ENCODE assay signal across 9 cellular contexts in the genomic region with DNA sequence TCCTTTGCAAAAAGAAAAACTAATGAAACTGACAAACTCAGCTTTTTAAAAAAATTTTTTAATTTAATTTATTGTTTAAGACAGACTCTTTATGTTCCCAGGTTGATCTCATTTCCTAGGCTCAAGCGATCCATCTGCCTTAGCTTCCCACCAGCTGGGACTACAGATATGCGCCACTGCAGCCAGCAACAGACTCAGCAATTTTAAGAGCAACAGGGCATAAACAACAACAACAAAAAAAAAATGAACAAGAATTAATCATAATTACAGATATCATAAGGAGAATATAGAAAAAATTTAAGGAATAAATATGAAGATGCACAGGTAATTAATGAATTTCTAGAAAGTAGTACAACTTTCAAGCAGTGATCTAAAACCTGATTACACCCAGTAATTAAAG. TPM values are rescaled to one million over a fixed set of nuclear protein-coding genes. Genes with fewer than 3 reads are reported as not detected.
DNase-seq lines count a peak whose midpoint lies in the region; ATAC-seq and TF ChIP-seq lines count a peak whose summit lies in the region.
"Had no signal": no experiment of that assay in that cellular context is flagged by ENCODE, and none has a peak within 500 bp of the region (broad histone marks: within the 10 kb centered on the region; RNA-seq: fewer than 3 reads in every experiment).

No MANE protein-coding gene starts in this region.

- TF ChIP-seq CTCF in Caco-2 (IDR thresholded peaks at IDR 0.05; ENCODE audit: insufficient read depth in 1 of 2, low read depth in 1 of 2, low read length in 1 of 2, severe bottlenecking in 1 of 2, unreplicated experiment in 1 of 2) (no peak), mammary epithelial cell (conservative IDR thresholded peaks at IDR 0.05 in 1 of 2, IDR thresholded peaks at IDR 0.05 in 1 of 2; ENCODE audit: extremely low read depth in 1 of 2, insufficient read depth in 1 of 2, low read depth in 1 of 2, low read length in 2 of 2) (no peak), WERI-Rb-1 (IDR thresholded peaks at IDR 0.05; ENCODE audit: low read depth, low read length) (no peak), gastrocnemius medialis (IDR thresholded peaks at IDR 0.05 in 4 of 5, conservative IDR thresholded peaks at IDR 0.05 in 1 of 5) (no peak)

- no peaks in the 10 kb centered on the region for H3K27me3 Mint-ChIP-seq in Caco-2 (ENCODE audit: insufficient read depth, unreplicated experiment)

- H3K27me3 ChIP-seq in Caco-2 (replicated peaks; ENCODE audit: control insufficient read depth, insufficient read depth, low read length): no peaks in the 10 kb centered on the region
- H3K27me3 ChIP-seq in mammary epithelial cell (ENCODE audit: insufficient read depth, low read length): no peaks in the 10 kb centered on the region
- H3K27me3 ChIP-seq in neuron (ENCODE audit: insufficient read depth, low read length): no peaks in the 10 kb centered on the region
- no peaks in the 10 kb centered on the region for H3K27me3 ChIP-seq in WERI-Rb-1 (ENCODE audit: insufficient read depth, low read depth, severe bottlenecking)
- H3K27me3 ChIP-seq in gastrocnemius medialis: no peaks in the 10 kb centered on the region

- peak overlapping the region; percentile 7 for H3K27ac ChIP-seq in mammary epithelial cell (ENCODE audit: insufficient read depth, low read depth, low read length)
- no peak overlapping the region for H3K27ac ChIP-seq in WERI-Rb-1
- no peak overlapping the region for H3K27ac ChIP-seq in gastrocnemius medialis

- no peak overlapping the region for H3K27ac Mint-ChIP-seq in Caco-2 (ENCODE audit: unreplicated experiment)

- CTCF ChIA-PET in Caco-2 (lab: Charles Lee): interaction anchor here (0.6 kb wide), 1 partner anchor 276 kb away, joined by 3 read pairs; a partner anchor contains a TSS
- CTCF ChIA-PET in mammary epithelial cell (lab: Charles Lee; ENCODE audit: low non-redundant PET): no interaction called here

- no peaks in the 10 kb centered on the region for H3K4me1 Mint-ChIP-seq in Caco-2 (ENCODE audit: low read depth, unreplicated experiment)

- H3K4me3 ChIP-seq in Caco-2 (ENCODE audit: low read depth, low read length) (no peak overlapping the region), mammary epithelial cell (replicated peaks in 1 of 3; ENCODE audit: insufficient read depth in 1 of 3, low read depth in 2 of 3, low read length in 3 of 3) (peak overlapping the region; percentile 77 to 82 (median 80)), neuron (ENCODE audit: low read length) (peak overlapping the region; percentile 97), WERI-Rb-1 (ENCODE audit: low read depth, low read length) (no peak overlapping the region), gastrocnemius medialis (peak overlapping the region in 2 of 4 donors; percentile 79 to 80)

- 50% methylated on average over 2 of the region's 2 CpGs for WGBS in mammary epithelial cell (ENCODE audit: low coverage, missing lambda C conversion rate)

- ATAC-seq in HG02798 (IDR thresholded peaks at IDR 0.05; ENCODE audit: poor library complexity, unreplicated experiment): no peak
- ATAC-seq in gastrocnemius medialis: no peak
- ATAC-seq: activated CD4-positive, CD25-positive, alpha-beta regulatory T cell treated with anti-CD3 and anti-CD28 coated beads, Interleukin-2, amount 50 U/mL, for 24 hours had no signal

- no peaks in the 10 kb centered on the region for H3K36me3 ChIP-seq in Caco-2 (ENCODE audit: control insufficient read depth, insufficient read depth, low read length)
- peaks cover 10% of the 10 kb centered on the region for H3K36me3 ChIP-seq in mammary epithelial cell (ENCODE audit: insufficient read depth, low read length)
- H3K36me3 ChIP-seq in neuron (ENCODE audit: insufficient read depth, low read length): peaks cover 4% of the 10 kb centered on the region
- H3K36me3 ChIP-seq in WERI-Rb-1: no peaks in the 10 kb centered on the region
- peaks cover 6 to 27% of the 10 kb centered on the region in 2 donors for H3K36me3 ChIP-seq in gastrocnemius medialis

- H4K20me1 ChIP-seq in mammary epithelial cell (ENCODE audit: insufficient read depth, low read length): no peaks in the 10 kb centered on the region

- H3K4me1 ChIP-seq in Caco-2 (no peaks in the 10 kb centered on the region), mammary epithelial cell (ENCODE audit: insufficient read depth, low read length) (peaks cover 4% of the 10 kb centered on the region), neuron (ENCODE audit: insufficient read depth, low read length) (peaks cover 4% of the 10 kb centered on the region), gastrocnemius medialis (peaks cover 0 to 11% of the 10 kb centered on the region in 2 donors)

- in situ Hi-C loops in mammary epithelial cell (cut with MboI; ENCODE audit: low sequenced_read_pairs in 2 of 2) (loop anchor here in 1 of 2 donors (10.0 kb wide), 1 partner anchor 487 kb away; no protein-coding TSS in a partner anchor), gastrocnemius medialis (cut with MboI; ENCODE audit: low sequenced_read_pairs in 4 of 4) (loop anchor here in 3 of 4 donors (25.0 kb wide), 1 partner anchor 479 kb away; no protein-coding TSS in a partner anchor)

- H2AFZ ChIP-seq in mammary epithelial cell (ENCODE audit: low read depth, low read length) (no peak overlapping the region), neuron (ENCODE audit: low read depth, low read length) (no peak overlapping the region)

- intact Hi-C loops in Caco-2 (cut with micrococcal nuclease; ENCODE audit: unreplicated experiment) (no loop called here), mammary epithelial cell (cut with micrococcal nuclease) (loop anchor here (2.0 to 5.0 kb wide), 4 partner anchors 17 to 171 kb away; a partner anchor contains a TSS), gastrocnemius medialis (cut with DNase I; ENCODE audit: low total_unique reads) (loop anchor here (2.0 kb wide), 1 partner anchor 167 kb away; a partner anchor contains a TSS)

- no peak for DNase-seq in Caco-2
- peak; percentile 15 for DNase-seq in M059J (ENCODE audit: low read depth)
- DNase-seq in mammary epithelial cell: no peak
- no peak for DNase-seq in WERI-Rb-1
- no peak for DNase-seq in gastrocnemius medialis
- no peak for DNase-seq in stimulated activated naive CD4-positive, alpha-beta T cell (lab: John Stamatoyannopoulos, UW)

- H3K9me3 Mint-ChIP-seq in Caco-2 (ENCODE audit: unreplicated experiment): no peaks in the 10 kb centered on the region

- H3K4me3 Mint-ChIP-seq in Caco-2 (ENCODE audit: unreplicated experiment): peak overlapping the region; percentile 77

- peaks cover 10% of the 10 kb centered on the region; the same call in 1 of the 2 replicates for H3K9me3 ChIP-seq in Caco-2
- peaks cover 21% of the 10 kb centered on the region for H3K9me3 ChIP-seq in mammary epithelial cell (replicated peaks; ENCODE audit: insufficient read depth, low read length)
- H3K9me3 ChIP-seq in neuron (ENCODE audit: low read length): peaks cover 10% of the 10 kb centered on the region
- no peaks in the 10 kb centered on the region for H3K9me3 ChIP-seq in WERI-Rb-1 (ENCODE audit: severe bottlenecking)
- H3K9me3 ChIP-seq in gastrocnemius medialis: no peaks in the 10 kb centered on the region

- BruUV-seq in Caco-2 (replicated peaks; lab: Mats Ljungman, UMichigan) (no TSS peak), mammary epithelial cell (replicated peaks; lab: Mats Ljungman, UMichigan) (no TSS peak)

- TF ChIP-seq POLR2A in gastrocnemius medialis (IDR thresholded peaks at IDR 0.05): no peak

- peak overlapping the region; percentile 23 for H3K9ac ChIP-seq in mammary epithelial cell (ENCODE audit: insufficient read depth, low read length)

- H3K36me3 Mint-ChIP-seq in Caco-2 (ENCODE audit: insufficient read depth, unreplicated experiment): peaks cover 25% of the 10 kb centered on the region

- POLR2A ChIA-PET in Caco-2 (lab: Charles Lee): no interaction called here

- peak overlapping the region; percentile 80 for H3K4me2 ChIP-seq in mammary epithelial cell (ENCODE audit: insufficient read depth, low read depth, low read length)

- dilution Hi-C loops in mammary epithelial cell (cut with HindIII; ENCODE audit: low sequenced_read_pairs): no loop called here

- H3K79me2 ChIP-seq in mammary epithelial cell (ENCODE audit: insufficient read depth, low read length): peaks cover 50% of the 10 kb centered on the region

RNA-seq across cellular contexts. Expression of a gene that starts 1.5 kb away (rescaled TPM):
- total RNA-seq in Caco-2 (2022): 0.77 and 2.0 TPM in 2 replicates
- total RNA-seq in M059J (2014; rRNA removed; shearing (Covaris generic)): 5.9 and 18.5 TPM in 2 replicates
- 10 to 100 TPM; 11.6 to 69.2 TPM for total RNA-seq in mammary epithelial cell
- polyA plus RNA-seq in mammary epithelial cell: 2.8 TPM
- polyA minus RNA-seq in mammary epithelial cell: 10.1 TPM
- total RNA-seq in gastrocnemius medialis: 1 to 10 TPM in 3 of 4 donors, under 1 TPM in 1; 0.87 to 4.1 (median 1.8) TPM

RNA-seq across cellular contexts. Expression of a gene that starts 15.9 kb away (rescaled TPM):
- 5.4 and 5.5 TPM in 2 replicates for total RNA-seq in Caco-2 (2022)
- total RNA-seq in M059J (2014; rRNA removed; shearing (Covaris generic)): 7.0 and 13.5 TPM in 2 replicates
- 10 to 100 TPM in 1 of 2 donors, 1 to 10 TPM in 1; 7.6 to 12.8 TPM for total RNA-seq in mammary epithelial cell
- polyA plus RNA-seq in mammary epithelial cell: 5.2 TPM
- polyA minus RNA-seq in mammary epithelial cell: 2.5 TPM
- 1 to 10 TPM; 1.4 to 3.8 (median 3.0) TPM for total RNA-seq in gastrocnemius medialis

RNA-seq across cellular contexts. Expression of a gene that starts 54.7 kb away (rescaled TPM):
- total RNA-seq in Caco-2 (2022) (0.34 and 0.70 TPM in 2 replicates), mammary epithelial cell (1 to 10 TPM; 1.0 to 1.2 TPM), gastrocnemius medialis (under 1 TPM; 0.19 to 0.56 (median 0.34) TPM)
- total RNA-seq in M059J (2014; rRNA removed; shearing (Covaris generic)): 3.1 and 4.0 TPM in 2 replicates
- 0.54 TPM for polyA plus RNA-seq in mammary epithelial cell
- polyA minus RNA-seq in mammary epithelial cell: not detected

RNA-seq across cellular contexts. Expression of a gene that starts 57.4 kb away (rescaled TPM):
- total RNA-seq in Caco-2 (2022) (not detected in 2 replicates), mammary epithelial cell (not detected), gastrocnemius medialis (not detected)
- not detected in 2 replicates for total RNA-seq in M059J (2014; rRNA removed; shearing (Covaris generic))
- polyA plus RNA-seq in mammary epithelial cell: not detected
- polyA minus RNA-seq in mammary epithelial cell: not detected

Comparison
In these comparisons a context has a peak if more than half of its experiments do, and no peak if none do; other contexts are left out.
1. H3K4me3 ChIP-seq: peak in mammary epithelial cell (3 of 3) and neuron (single experiment); none in Caco-2 (single experiment) and WERI-Rb-1 (single experiment).